In genomic region chr4:12041828-12042227, GRCh38 we compare ENCODE assay signal across 14 cellular contexts.
DNase-seq lines count a peak whose midpoint lies in the region; ATAC-seq and TF ChIP-seq lines count a peak whose summit lies in the region.
"Had no signal": no experiment of that assay in that cellular context is flagged by ENCODE, and none has a peak within 500 bp of the region (broad histone marks: within the 10 kb centered on the region; RNA-seq: fewer than 3 reads in every experiment).

No MANE protein-coding gene starts in this region.

- no peak overlapping the region for H3K4me2 ChIP-seq in PC-3 (ENCODE audit: low read length)
- H3K4me2 ChIP-seq: BLaER1 treated with 17β-estradiol and CSF1 and Interleukin-3, amounts not matched to agents 10 nM and 100 nM had no signal

- POLR2A ChIA-PET in PC-3 (lab: Charles Lee; ENCODE audit: unreplicated experiment) = no interaction called here

- no peak overlapping the region for H2AFZ ChIP-seq in PC-3 (ENCODE audit: low read length)

- DNase-seq in left cardiac atrium (no peak), Right ventricle myocardium superior (no peak), NOMO-1 treated with dmso at 0.1 percent for 144 hours (lab: John Stamatoyannopoulos, UW; ENCODE audit: unreplicated experiment) (peak; percentile 62), epithelial cell of proximal tubule (ENCODE audit: low read depth) (no peak), activated T-cell treated with anti-CD3 and anti-CD28 coated beads for 4 hours (no peak), PC-3 (no peak), activated gamma-delta T cell (lab: John Stamatoyannopoulos, UW) (no peak)
- DNase-seq: activated CD4-positive, alpha-beta T cell treated with anti-CD3 and anti-CD28 coated beads, Interleukin-2, amount 10 ng/mL, durations not matched to agents 7 days and 5 days; activated naive CD8-positive, alpha-beta T cell treated with anti-CD3 and anti-CD28 coated beads, Interleukin-2, amount 10 ng/mL, durations not matched to agents 7 days and 5 days; IMR-90; natural killer cell; Peyer's patch had no signal

- peak; percentile 23 to 38 for ATAC-seq in left cardiac atrium
- no peak for ATAC-seq in Right ventricle myocardium superior (ENCODE audit: poor library complexity)
- ATAC-seq in GM19452 (IDR thresholded peaks at IDR 0.05; ENCODE audit: unreplicated experiment) = no peak
- no peak for ATAC-seq in PC-3
- ATAC-seq: natural killer cell had no signal

- H3K4me1 ChIP-seq in PC-3 (ENCODE audit: insufficient read depth, low read length) = no peaks in the 10 kb centered on the region
- H3K4me1 ChIP-seq: BLaER1 treated with 17β-estradiol and CSF1 and Interleukin-3, amounts not matched to agents 10 nM and 100 nM; Peyer's patch had no signal

- H3K27me3 ChIP-seq in PC-3 (ENCODE audit: low read length) = no peaks in the 10 kb centered on the region
- H3K27me3 ChIP-seq: BLaER1 treated with 17β-estradiol and CSF1 and Interleukin-3, amounts not matched to agents 10 nM and 100 nM; Peyer's patch had no signal

- TF ChIP-seq CTCF in epithelial cell of proximal tubule (conservative IDR thresholded peaks at IDR 0.05; ENCODE audit: low read depth, low read length) (peak; percentile 19), PC-3 (conservative IDR thresholded peaks at IDR 0.05; ENCODE audit: low read depth, low read length) (no peak)

- H3K9me2 ChIP-seq in PC-3 (replicated peaks; ENCODE audit: low read length) = no peaks in the 10 kb centered on the region

- H3K4me3 ChIP-seq in epithelial cell of proximal tubule (ENCODE audit: low read depth, low read length) (no peak overlapping the region), PC-3 (ENCODE audit: low read length) (no peak overlapping the region)
- H3K4me3 ChIP-seq: BLaER1 treated with 17β-estradiol and CSF1 and Interleukin-3, amounts not matched to agents 10 nM and 100 nM; Peyer's patch had no signal

- H3K36me3 ChIP-seq in PC-3 (ENCODE audit: low read depth, low read length) = no peaks in the 10 kb centered on the region
- H3K36me3 ChIP-seq: BLaER1 treated with 17β-estradiol and CSF1 and Interleukin-3, amounts not matched to agents 10 nM and 100 nM; Peyer's patch had no signal

- no peaks in the 10 kb centered on the region for H4K20me1 ChIP-seq in PC-3 (ENCODE audit: low read length)
- H4K20me1 ChIP-seq: BLaER1 treated with 17β-estradiol and CSF1 and Interleukin-3, amounts not matched to agents 10 nM and 100 nM had no signal

- H3K27ac ChIP-seq in PC-3 (ENCODE audit: low read length) = no peak overlapping the region
- H3K27ac ChIP-seq: BLaER1 treated with 17β-estradiol and CSF1 and Interleukin-3, amounts not matched to agents 10 nM and 100 nM; Peyer's patch had no signal

- no peaks in the 10 kb centered on the region for H3K79me2 ChIP-seq in PC-3 (ENCODE audit: low read length)

- H3K9ac ChIP-seq in PC-3 (ENCODE audit: low read length) = no peak overlapping the region
- H3K9ac ChIP-seq: BLaER1 treated with 17β-estradiol and CSF1 and Interleukin-3, amounts not matched to agents 10 nM and 100 nM had no signal

- no peaks in the 10 kb centered on the region for H3F3A ChIP-seq in PC-3 (ENCODE audit: low read length, unreplicated experiment)

- CTCF ChIA-PET in PC-3 (lab: Charles Lee) = no interaction called here

- intact Hi-C loops in left cardiac atrium (cut with DNase I) = loop anchor here (10.0 kb wide), 1 partner anchor 593 kb away; no protein-coding TSS in a partner anchor
- intact Hi-C loops in Right ventricle myocardium superior (cut with DNase I) = no loop called here
- intact Hi-C loops in PC-3 (cut with micrococcal nuclease) = no loop called here

- no peaks in the 10 kb centered on the region for H3K9me3 ChIP-seq in PC-3 (ENCODE audit: low read length)

- BruUV-seq in PC-3 (replicated peaks; lab: Mats Ljungman, UMichigan) = no TSS peak

Comparison
In these comparisons a context has a peak if more than half of its experiments do, and no peak if none do; other contexts are left out.
1. ATAC-seq: peak in left cardiac atrium (2 of 2); none in Right ventricle myocardium superior (single experiment), GM19452 (single experiment) and PC-3 (single experiment).
2. intact Hi-C loops: an anchor here in left cardiac atrium (10.0 kb wide); none called in Right ventricle myocardium superior and PC-3.